19 cellular contexts compared by ENCODE assay signal in genomic region chr3:129025108-129025507, GRCh38. TPM values are rescaled to one million over a fixed set of nuclear protein-coding genes. Genes with fewer than 3 reads are reported as not detected.
DNase-seq lines count a peak whose midpoint lies in the region; ATAC-seq and TF ChIP-seq lines count a peak whose summit lies in the region.
"Had no signal": no experiment of that assay in that cellular context is flagged by ENCODE, and none has a peak within 500 bp of the region (broad histone marks: within the 10 kb centered on the region; RNA-seq: fewer than 3 reads in every experiment).

No MANE protein-coding gene starts in this region.

- H3K9me3 ChIP-seq in esophagus muscularis mucosa = no peaks in the 10 kb centered on the region
- no peaks in the 10 kb centered on the region for H3K9me3 ChIP-seq in upper lobe of left lung
- H3K9me3 ChIP-seq: SK-N-SH had no signal

- TF ChIP-seq CTCF in esophagus muscularis mucosa (IDR thresholded peaks at IDR 0.05) = no peak
- no peak for TF ChIP-seq CTCF in upper lobe of left lung (IDR thresholded peaks at IDR 0.05)
- no peak for TF ChIP-seq CTCF in GM10266 (IDR thresholded peaks at IDR 0.05; ENCODE audit: control insufficient read depth, insufficient read depth, low read depth, missing control alignments)

- H3K4me3 ChIP-seq in esophagus muscularis mucosa (no peak overlapping the region), upper lobe of left lung (no peak overlapping the region)

- DNase-seq in Right ventricle myocardium superior = peak; percentile 41
- no peak for DNase-seq in left cardiac atrium
- no peak for DNase-seq in esophagus muscularis mucosa (ENCODE audit: extremely low spot score)
- DNase-seq in natural killer cell treated with Interleukin-12 subunit alpha and Interleukin-12 subunit beta and Interleukin-15 and Interleukin-18, amount 100 ng/mL, for 72 hours (ENCODE audit: low spot score) = no peak
- no peak for DNase-seq in upper lobe of left lung
- DNase-seq in GM10266 (ENCODE audit: extremely low spot score) = no peak
- no peak for DNase-seq in NCI-H2227 (lab: John Stamatoyannopoulos, UW; ENCODE audit: unreplicated experiment)
- no peak for DNase-seq in NCI-H2196 treated with DMSO at 0.1 percent for 48 hours (lab: John Stamatoyannopoulos, UW; ENCODE audit: unreplicated experiment)
- DNase-seq: activated gamma-delta T cell, H9, hippocampal formation, NCI-H187 treated with DMSO at 0.1 percent for 48 hours, NCI-H510A treated with DMSO at 0.1 percent for 48 hours, OCI-M1 had no signal

- TF ChIP-seq EP300 in esophagus muscularis mucosa (IDR thresholded peaks at IDR 0.05) (no peak), upper lobe of left lung (IDR thresholded peaks at IDR 0.05) (no peak)

- H3K4me1 ChIP-seq in esophagus muscularis mucosa (peaks cover 29 to 68% (median 52%) of the 10 kb centered on the region in 4 donors), upper lobe of left lung (peaks cover 27 to 59% (median 44%) of the 10 kb centered on the region in 4 donors)

- no peaks in the 10 kb centered on the region for H3K36me3 Mint-ChIP-seq in natural killer cell treated with Interleukin-12 subunit alpha and Interleukin-12 subunit beta and Interleukin-15 and Interleukin-18, amount 100 ng/mL, for 72 hours

- peak overlapping the region; percentile 32 for H3K4me3 Mint-ChIP-seq in natural killer cell treated with Interleukin-12 subunit alpha and Interleukin-12 subunit beta and Interleukin-15 and Interleukin-18, amount 100 ng/mL, for 72 hours
- H3K4me3 Mint-ChIP-seq: H9 had no signal

- peak overlapping the region; percentile 59 to 76 (median 65) for H3K27ac ChIP-seq in esophagus muscularis mucosa (replicated peaks in 1 of 4)
- peak overlapping the region; percentile 63 to 87 (median 77) for H3K27ac ChIP-seq in upper lobe of left lung

- H3K27me3 ChIP-seq in esophagus muscularis mucosa (no peaks in the 10 kb centered on the region), upper lobe of left lung (no peaks in the 10 kb centered on the region)

- H3K27me3 Mint-ChIP-seq in natural killer cell treated with Interleukin-12 subunit alpha and Interleukin-12 subunit beta and Interleukin-15 and Interleukin-18, amount 100 ng/mL, for 72 hours = no peaks in the 10 kb centered on the region

- peaks cover 33% of the 10 kb centered on the region in 2 donors for H3K4me1 Mint-ChIP-seq in natural killer cell treated with Interleukin-12 subunit alpha and Interleukin-12 subunit beta and Interleukin-15 and Interleukin-18, amount 100 ng/mL, for 72 hours (ENCODE audit: low read depth in 2 of 2)

- WGBS in esophagus muscularis mucosa = 84% methylated on average over 15 of the region's 15 CpGs
- 79 to 87% methylated on average over 15 of the region's 15 CpGs for WGBS in upper lobe of left lung, 2 donors

- no peaks in the 10 kb centered on the region for H3K9me3 Mint-ChIP-seq in natural killer cell treated with Interleukin-12 subunit alpha and Interleukin-12 subunit beta and Interleukin-15 and Interleukin-18, amount 100 ng/mL, for 72 hours

- TF ChIP-seq POLR2A in esophagus muscularis mucosa (IDR thresholded peaks at IDR 0.05; ENCODE audit: low read depth) = no peak
- no peak for TF ChIP-seq POLR2A in upper lobe of left lung (IDR thresholded peaks at IDR 0.05)

- H3K36me3 ChIP-seq in esophagus muscularis mucosa = no peaks in the 10 kb centered on the region
- no peaks in the 10 kb centered on the region for H3K36me3 ChIP-seq in upper lobe of left lung

- H3K27ac Mint-ChIP-seq in natural killer cell treated with Interleukin-12 subunit alpha and Interleukin-12 subunit beta and Interleukin-15 and Interleukin-18, amount 100 ng/mL, for 72 hours = peak overlapping the region; percentile 61 to 98
- H3K27ac Mint-ChIP-seq: H9 had no signal

- intact Hi-C loops in Right ventricle myocardium superior (cut with DNase I) = no loop called here
- intact Hi-C loops in left cardiac atrium (cut with DNase I) = no loop called here
- intact Hi-C loops in esophagus muscularis mucosa (cut with DNase I) = no loop called here

- ATAC-seq in Right ventricle myocardium superior (ENCODE audit: poor library complexity) (no peak), left cardiac atrium (no peak), upper lobe of left lung (ENCODE audit: low FRiP score in 2 of 2) (no peak)
- ATAC-seq in natural killer cell treated with Interleukin-12 subunit alpha and Interleukin-12 subunit beta and Interleukin-15 and Interleukin-18, amount 100 ng/mL, for 72 hours = no peak
- ATAC-seq: esophagus mucosa had no signal

RNA-seq across cellular contexts. Expression of gene EFCC1, which starts 24.0 kb away (rescaled TPM):
- total RNA-seq in Right ventricle myocardium superior (2.4 TPM), left cardiac atrium (1 to 10 TPM; 1.1 to 2.3 TPM), esophagus muscularis mucosa (10 to 100 TPM in 1 of 4 donors, 1 to 10 TPM in 3; 5.8 to 15.8 (median 7.9) TPM), upper lobe of left lung (10 to 100 TPM in 3 of 6 donors, 1 to 10 TPM in 3; 3.1 to 20.6 (median 11.4) TPM)
- total RNA-seq in natural killer cell treated with Interleukin-12 subunit alpha and Interleukin-12 subunit beta and Interleukin-15 and Interleukin-18, amount 100 ng/mL, for 72 hours = under 1 TPM in 1 of 2 donors, not detected in 1; 0.21 TPM

RNA-seq across cellular contexts. Expression of gene CFAP92, which starts 31.2 kb away (rescaled TPM):
- total RNA-seq in Right ventricle myocardium superior (not detected), left cardiac atrium (under 1 TPM; 0.29 to 0.73 TPM), esophagus muscularis mucosa (1 to 10 TPM in 1 of 4 donors, under 1 TPM in 3; 0.19 to 1.2 (median 0.47) TPM), upper lobe of left lung (10 to 100 TPM in 2 of 6 donors, 1 to 10 TPM in 3, under 1 TPM in 1; 0.66 to 21.3 (median 5.0) TPM)
- total RNA-seq in natural killer cell treated with Interleukin-12 subunit alpha and Interleukin-12 subunit beta and Interleukin-15 and Interleukin-18, amount 100 ng/mL, for 72 hours = under 1 TPM in 1 of 2 donors, not detected in 1; 0.50 TPM

RNA-seq across cellular contexts. Expression of gene GP9, which starts 35.5 kb away (rescaled TPM):
- total RNA-seq in Right ventricle myocardium superior (not detected), left cardiac atrium (under 1 TPM in 1 of 2 donors, not detected in 1; 0.29 TPM), esophagus muscularis mucosa (under 1 TPM in 1 of 4 donors, not detected in 3; 0.50 TPM), upper lobe of left lung (10 to 100 TPM in 1 of 6 donors, 1 to 10 TPM in 2, under 1 TPM in 2, not detected in 1; 0.47 to 12.0 (median 4.3) TPM)
- total RNA-seq in natural killer cell treated with Interleukin-12 subunit alpha and Interleukin-12 subunit beta and Interleukin-15 and Interleukin-18, amount 100 ng/mL, for 72 hours = under 1 TPM in 1 of 2 donors, not detected in 1; 0.45 TPM
- total RNA-seq: activated CD8-positive, alpha-beta memory T cell treated with anti-CD3 and anti-CD28 coated beads for 36 hours; esophagus mucosa; H9; HT-29; urinary bladder had no signal
